36 cellular contexts compared by ENCODE assay signal in genomic region chr9:95155211-95155610, GRCh38.
"Had no signal": no experiment of that assay in that cellular context is flagged by ENCODE, and none has a peak within 500 bp of the region (broad histone marks: within the 10 kb centered on the region; RNA-seq: fewer than 3 reads in every experiment).

No MANE protein-coding gene starts in this region.

- H3K4me3 Mint-ChIP-seq: activated B cell treated with CpG ODN at 0.5 μM for 24 hours; activated CD4-positive, alpha-beta memory T cell treated with anti-CD3 and anti-CD28 coated beads for 36 hours; activated CD4-positive, alpha-beta T cell treated with anti-CD3 and anti-CD28 coated beads, Interleukin-2, amount 10 ng/mL, durations not matched to agents 24 days and 14 days; activated CD8-positive, alpha-beta T cell treated with anti-CD3 and anti-CD28 coated beads for 36 hours; activated naive CD4-positive, alpha-beta T cell treated with anti-CD3 and anti-CD28 coated beads for 36 hours; activated naive CD8-positive, alpha-beta T cell treated with anti-CD3 and anti-CD28 coated beads for 36 hours; activated T-cell treated with anti-CD3 and anti-CD28 coated beads, Interleukin-2, amount 50 U/mL, for 24 hours; activated T-helper 1 cell treated with anti-CD3 and anti-CD28 coated beads, Interleukin-12 subunit alpha, Interleukin-12 subunit beta, Interleukin-2, Interleukin-4 antibody, amounts not matched to agents 30 ng/mL and 10 ng/mL and 1 ng/mL, durations not matched to agents 14 hours and 24 hours and 36 hours; activated T-helper 17 cell treated with anti-CD3 and anti-CD28 coated beads, Interleukin-2, amount 50 U/mL, for 72 hours; T-helper 1 cell treated with Interleukin-12 subunit alpha and Interleukin-12 subunit beta and Interleukin-4 antibody, amounts not matched to agents 30 μg/mL and 1 μg/mL, for 36 hours; T-helper 2 cell treated with Interferon-gamma antibody and Interleukin-4, amounts not matched to agents 5 μg/mL and 100 μg/mL, for 36 hours had no signal

- DNase-seq: activated B cell treated with CpG ODN at 0.5 μM for 24 hours; activated CD4-positive, alpha-beta memory T cell treated with anti-CD3 and anti-CD28 coated beads for 36 hours; activated CD4-positive, alpha-beta T cell treated with anti-CD3 and anti-CD28 coated beads for 4 hours; activated CD4-positive, alpha-beta T cell treated with anti-CD3 and anti-CD28 coated beads, Interleukin-2, amount 10 ng/mL, durations not matched to agents 24 days and 14 days; activated CD4-positive, alpha-beta T cell treated with anti-CD3 and anti-CD28 coated beads, Interleukin-2, amount 50 U/mL, for 1 hour; activated CD4-positive, alpha-beta T cell treated with anti-CD3 and anti-CD28 coated beads, Interleukin-2, amount 50 U/mL, for 4 hours; activated CD4-positive, CD25-positive, alpha-beta regulatory T cell treated with anti-CD3 and anti-CD28 coated beads, Interleukin-2, amount 50 U/mL, for 72 hours; activated CD8-positive, alpha-beta memory T cell treated with anti-CD3 and anti-CD28 coated beads, Interleukin-2, amount 50 U/mL, for 4 hours; activated CD8-positive, alpha-beta T cell treated with anti-CD3 and anti-CD28 coated beads for 36 hours; activated effector memory CD4-positive, alpha-beta T cell treated with anti-CD3 and anti-CD28 coated beads, Interleukin-2, amount 50 U/mL, for 16 hours; activated gamma-delta T cell treated with Interleukin-2 at 50 U/mL for 16 hours; activated naive CD4-positive, alpha-beta T cell; activated naive CD4-positive, alpha-beta T cell treated with anti-CD3 and anti-CD28 coated beads for 36 hours; activated naive CD4-positive, alpha-beta T cell treated with anti-CD3 and anti-CD28 coated beads, Interleukin-2, amount 50 U/mL, for 16 hours; activated naive CD8-positive, alpha-beta T cell treated with anti-CD3 and anti-CD28 coated beads for 36 hours; activated T-cell treated with anti-CD3 and anti-CD28 coated beads for 4 hours; activated T-cell treated with anti-CD3 and anti-CD28 coated beads, Interleukin-2, amount 50 U/mL, for 24 hours; activated T-cell treated with anti-CD3 and anti-CD28 coated beads, Interleukin-2, amount 50 U/mL, for 48 hours; adrenal gland; amniotic stem cell; aorta; body of pancreas; brain microvascular endothelial cell; central memory CD4-positive, alpha-beta T cell; T-helper 1 cell; T-helper 2 cell; T-helper 9 cell had no signal

- H3K4me1 ChIP-seq: body of pancreas, breast epithelium had no signal

- H3K9me3 ChIP-seq: adrenal gland, body of pancreas, breast epithelium had no signal

- H3K27me3 ChIP-seq: adrenal gland, body of pancreas, brain microvascular endothelial cell, breast epithelium had no signal

- FAIRE-seq: astrocyte, TTC549 had no signal

- H3K27me3 Mint-ChIP-seq: activated B cell treated with CpG ODN at 0.5 μM for 24 hours; activated CD4-positive, alpha-beta memory T cell treated with anti-CD3 and anti-CD28 coated beads for 36 hours; activated CD4-positive, alpha-beta T cell treated with anti-CD3 and anti-CD28 coated beads, Interleukin-2, amount 10 ng/mL, durations not matched to agents 24 days and 14 days; activated CD8-positive, alpha-beta T cell treated with anti-CD3 and anti-CD28 coated beads for 36 hours; activated naive CD8-positive, alpha-beta T cell treated with anti-CD3 and anti-CD28 coated beads for 36 hours; activated T-cell treated with anti-CD3 and anti-CD28 coated beads, Interleukin-2, amount 50 U/mL, for 24 hours; activated T-helper 17 cell treated with anti-CD3 and anti-CD28 coated beads, Interleukin-2, amount 50 U/mL, for 72 hours had no signal

- H3K27ac ChIP-seq: adrenal gland, body of pancreas, brain microvascular endothelial cell, breast epithelium, VCaP had no signal

- H3K4me3 ChIP-seq: adrenal gland, body of pancreas, breast epithelium had no signal

- H3K36me3 ChIP-seq: adrenal gland, brain microvascular endothelial cell, breast epithelium had no signal

- H3K4me1 Mint-ChIP-seq: activated T-helper 17 cell treated with anti-CD3 and anti-CD28 coated beads, Interleukin-2, amount 50 U/mL, for 72 hours had no signal

- H3K27ac Mint-ChIP-seq: activated B cell treated with CpG ODN at 0.5 μM for 24 hours; activated CD4-positive, alpha-beta memory T cell treated with anti-CD3 and anti-CD28 coated beads for 36 hours; activated CD4-positive, alpha-beta T cell treated with anti-CD3 and anti-CD28 coated beads, Interleukin-2, amount 10 ng/mL, durations not matched to agents 24 days and 14 days; activated CD8-positive, alpha-beta T cell treated with anti-CD3 and anti-CD28 coated beads for 36 hours; activated naive CD4-positive, alpha-beta T cell treated with anti-CD3 and anti-CD28 coated beads for 36 hours; activated naive CD8-positive, alpha-beta T cell treated with anti-CD3 and anti-CD28 coated beads for 36 hours; activated T-cell treated with anti-CD3 and anti-CD28 coated beads, Interleukin-2, amount 50 U/mL, for 24 hours; activated T-helper 1 cell treated with anti-CD3 and anti-CD28 coated beads, Interleukin-12 subunit alpha, Interleukin-12 subunit beta, Interleukin-2, Interleukin-4 antibody, amounts not matched to agents 30 ng/mL and 10 ng/mL and 1 ng/mL, durations not matched to agents 14 hours and 24 hours and 36 hours; activated T-helper 17 cell treated with anti-CD3 and anti-CD28 coated beads, Interleukin-2, amount 50 U/mL, for 72 hours; T-helper 1 cell treated with Interleukin-12 subunit alpha and Interleukin-12 subunit beta and Interleukin-4 antibody, amounts not matched to agents 30 μg/mL and 1 μg/mL, for 36 hours; T-helper 2 cell treated with Interferon-gamma antibody and Interleukin-4, amounts not matched to agents 5 μg/mL and 100 μg/mL, for 36 hours had no signal

- H3K9me3 Mint-ChIP-seq: activated B cell treated with CpG ODN at 0.5 μM for 24 hours; activated CD4-positive, alpha-beta memory T cell treated with anti-CD3 and anti-CD28 coated beads for 36 hours; activated CD8-positive, alpha-beta T cell treated with anti-CD3 and anti-CD28 coated beads for 36 hours; activated naive CD4-positive, alpha-beta T cell treated with anti-CD3 and anti-CD28 coated beads for 36 hours; activated naive CD8-positive, alpha-beta T cell treated with anti-CD3 and anti-CD28 coated beads for 36 hours; activated T-cell treated with anti-CD3 and anti-CD28 coated beads, Interleukin-2, amount 50 U/mL, for 24 hours; activated T-helper 17 cell treated with anti-CD3 and anti-CD28 coated beads, Interleukin-2, amount 50 U/mL, for 72 hours had no signal

- ATAC-seq: activated CD8-positive, alpha-beta T cell treated with anti-CD3 and anti-CD28 coated beads for 36 hours; activated naive CD4-positive, alpha-beta T cell treated with anti-CD3 and anti-CD28 coated beads, Interleukin-2, amount 50 U/mL, for 72 hours; activated T-helper 17 cell treated with anti-CD3 and anti-CD28 coated beads, Interleukin-2, amount 50 U/mL, for 72 hours; body of pancreas had no signal
